18 cellular contexts compared by ENCODE assay signal in the genomic region with DNA sequence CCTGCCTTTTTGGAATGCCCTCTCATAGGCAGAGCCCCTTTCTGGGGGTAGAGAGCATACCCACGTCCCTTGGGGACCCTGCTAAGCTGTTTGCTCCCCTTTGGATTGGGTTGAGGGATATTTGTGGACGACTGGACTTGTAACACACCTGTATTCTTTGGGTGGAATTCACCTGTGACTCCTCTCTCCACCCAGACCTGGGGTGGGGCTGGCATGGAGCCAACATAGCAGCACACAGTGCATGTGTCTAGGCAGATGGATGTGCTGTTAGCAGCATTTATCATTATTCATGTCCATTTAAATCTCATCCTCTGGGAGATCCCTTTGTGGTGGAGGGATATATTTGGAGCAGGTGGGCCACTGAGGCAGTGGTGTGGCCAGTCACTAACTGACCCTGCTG. TPM values are rescaled to one million over a fixed set of nuclear protein-coding genes. Genes with fewer than 3 reads are reported as not detected.
"Had no signal": no experiment of that assay in that cellular context is flagged by ENCODE, and none has a peak within 500 bp of the region (broad histone marks: within the 10 kb centered on the region; RNA-seq: fewer than 3 reads in every experiment).

No MANE protein-coding gene starts in this region.

- H3K36me3 ChIP-seq: cardiac muscle cell, lower lobe of right lung, transverse colon had no signal

- H3K4me3 Mint-ChIP-seq: activated B cell treated with CpG ODN at 0.5 μM for 24 hours; activated CD4-positive, alpha-beta memory T cell treated with anti-CD3 and anti-CD28 coated beads for 36 hours; activated naive CD8-positive, alpha-beta T cell; nephron progenitor cell; T-cell had no signal

- H3K27me3 Mint-ChIP-seq: activated B cell treated with CpG ODN at 0.5 μM for 24 hours; activated naive CD8-positive, alpha-beta T cell; T-cell had no signal

- ATAC-seq: lower lobe of right lung; stimulated activated naive CD8-positive, alpha-beta T cell treated with anti-CD3 and anti-CD28 coated beads, Interleukin-15, Interleukin-2, amounts not matched to agents 100 U/mL and 50 U/mL, for 24 hours; T-cell had no signal

- H3K4me1 ChIP-seq: lower lobe of right lung, transverse colon had no signal

- H3K36me3 Mint-ChIP-seq: activated CD4-positive, alpha-beta memory T cell treated with anti-CD3 and anti-CD28 coated beads for 36 hours; activated naive CD8-positive, alpha-beta T cell; T-cell had no signal

- H3K27me3 ChIP-seq: cardiac muscle cell, dorsolateral prefrontal cortex, transverse colon had no signal

- H3K27ac Mint-ChIP-seq: activated B cell treated with CpG ODN at 0.5 μM for 24 hours; activated CD4-positive, alpha-beta memory T cell treated with anti-CD3 and anti-CD28 coated beads for 36 hours; activated naive CD8-positive, alpha-beta T cell; nephron progenitor cell; T-cell had no signal

- H3K4me1 Mint-ChIP-seq: activated B cell treated with CpG ODN at 0.5 μM for 24 hours, nephron progenitor cell, T-cell had no signal

- H3K27ac ChIP-seq: cardiac muscle cell, dorsolateral prefrontal cortex, epithelial cell of prostate, lower lobe of right lung, transverse colon had no signal

- H3K9me3 ChIP-seq: lower lobe of right lung, transverse colon had no signal

- H3K4me3 ChIP-seq: cardiac muscle cell, dorsolateral prefrontal cortex, lower lobe of right lung, transverse colon had no signal

- DNase-seq: activated B cell treated with CpG ODN at 0.5 μM for 24 hours; activated CD4-positive, alpha-beta memory T cell treated with anti-CD3 and anti-CD28 coated beads for 36 hours; activated CD4-positive, alpha-beta T cell treated with anti-CD3 and anti-CD28 coated beads for 4 hours; dorsolateral prefrontal cortex; foreskin fibroblast; hippocampal formation; lower lobe of right lung; nephron progenitor cell; occipital lobe; stimulated activated naive CD8-positive, alpha-beta T cell treated with anti-CD3 and anti-CD28 coated beads, Interleukin-15, Interleukin-2, amounts not matched to agents 100 U/mL and 50 U/mL, for 24 hours; substantia nigra; T-cell; transverse colon had no signal

- H3K9me3 Mint-ChIP-seq: activated B cell treated with CpG ODN at 0.5 μM for 24 hours; activated CD4-positive, alpha-beta memory T cell treated with anti-CD3 and anti-CD28 coated beads for 36 hours; nephron progenitor cell; T-cell had no signal

RNA-seq across cellular contexts. Expression of gene CDH23, which starts 51.0 kb away (rescaled TPM):
- total RNA-seq: chondrocyte, glomerular endothelial cell had no signal
